In the genomic region with DNA sequence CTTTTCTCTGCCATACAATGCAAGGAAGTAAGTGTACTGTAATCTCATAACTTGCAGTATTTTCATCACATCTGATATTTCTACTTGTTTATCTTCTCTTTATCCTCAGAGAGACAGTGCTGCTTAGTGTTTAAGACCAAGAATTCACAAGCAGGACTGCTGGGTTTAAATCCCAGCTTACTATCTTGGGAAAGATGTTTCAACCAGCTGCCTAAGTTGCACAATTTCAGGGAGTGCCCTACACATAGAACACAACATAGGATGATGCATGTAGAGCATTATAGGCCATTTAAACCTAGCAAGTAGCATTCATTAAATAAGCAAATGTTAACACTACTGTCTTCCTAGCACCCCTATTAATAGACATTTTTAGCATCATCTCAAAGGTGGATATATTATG, we compare ENCODE assay signal across 18 cellular contexts.
DNase-seq lines count a peak whose midpoint lies in the region; TF ChIP-seq lines count a peak whose summit lies in the region.
"Had no signal": no experiment of that assay in that cellular context is flagged by ENCODE, and none has a peak within 500 bp of the region (broad histone marks: within the 10 kb centered on the region; RNA-seq: fewer than 3 reads in every experiment).

No MANE protein-coding gene starts in this region.

- H3K9me3 ChIP-seq in GM23248 (ENCODE audit: low read depth), result no peaks in the 10 kb centered on the region

- H4K20me1 ChIP-seq in GM23248 (ENCODE audit: insufficient read depth), result no peaks in the 10 kb centered on the region

- no peak overlapping the region for H3K4me2 ChIP-seq in GM23248 (ENCODE audit: unreplicated experiment)
- H3K4me2 ChIP-seq: GM23338 had no signal

- no peak overlapping the region for H3K27ac ChIP-seq in GM23248
- H3K27ac ChIP-seq: HL-60 had no signal

- H3F3A ChIP-seq in GM23248 (ENCODE audit: insufficient read depth), result no peaks in the 10 kb centered on the region

- H3K36me3 ChIP-seq in GM23248 (ENCODE audit: low read depth), result no peaks in the 10 kb centered on the region

- no peaks in the 10 kb centered on the region for H3K27me3 ChIP-seq in GM23248 (replicated peaks; ENCODE audit: insufficient read depth)

- in situ Hi-C loops in GM23248 (cut with MboI), result no loop called here

- H3K9ac ChIP-seq in GM23248, result no peak overlapping the region

- DNase-seq in GM23248 (peak; percentile 41), amniotic epithelial cell (ENCODE audit: low read depth) (peak; percentile 96), fibroblast of pulmonary artery (ENCODE audit: low read depth) (peak; percentile 81), skeletal muscle cell (ENCODE audit: low read depth) (peak; percentile 72), amniotic stem cell (lab: John Stamatoyannopoulos, UW) (no peak), NCI-H2227 treated with DMSO at 0.1 percent for 48 hours (lab: John Stamatoyannopoulos, UW) (no peak), 8988T (no peak)
- DNase-seq: Calu3; CD4-positive, CD25-positive, alpha-beta regulatory T cell; DMS53; MV-4-11; NCI-H1417; NCI-H187 treated with DMSO at 0.1 percent for 48 hours; NCI-H446; NCI-H748 treated with DMSO at 0.1 percent for 48 hours; OCI-M1 had no signal

- no peak overlapping the region for H3K4me3 ChIP-seq in GM23248
- H3K4me3 ChIP-seq in fibroblast of pulmonary artery (replicated peaks; ENCODE audit: low read depth, low read length), result no peak overlapping the region
- H3K4me3 ChIP-seq in skeletal muscle cell (ENCODE audit: low read depth, low read length), result no peak overlapping the region
- H3K4me3 ChIP-seq: GM23338 had no signal

- no peaks in the 10 kb centered on the region for H3K4me1 ChIP-seq in GM23248 (ENCODE audit: insufficient read depth)

- TF ChIP-seq CTCF in fibroblast of pulmonary artery (IDR thresholded peaks at IDR 0.05; ENCODE audit: low read length, missing control alignments), result no peak

- H3K9me2 ChIP-seq in GM23248 (ENCODE audit: insufficient read depth), result no peaks in the 10 kb centered on the region

- no peaks in the 10 kb centered on the region for H3K79me2 ChIP-seq in GM23248 (ENCODE audit: insufficient read depth)

- no peak overlapping the region for H2AFZ ChIP-seq in GM23248
- H2AFZ ChIP-seq: GM23338 had no signal

Comparison
In these comparisons a context has a peak if more than half of its experiments do, and no peak if none do; other contexts are left out.
1. DNase-seq: peak in GM23248 (single experiment), amniotic epithelial cell (single experiment), fibroblast of pulmonary artery (single experiment) and skeletal muscle cell (single experiment); none in amniotic stem cell (single experiment), NCI-H2227 treated with DMSO at 0.1 percent for 48 hours (single experiment) and 8988T (single experiment).